ENCODE assay signal across 8 cellular contexts in the genomic region with DNA sequence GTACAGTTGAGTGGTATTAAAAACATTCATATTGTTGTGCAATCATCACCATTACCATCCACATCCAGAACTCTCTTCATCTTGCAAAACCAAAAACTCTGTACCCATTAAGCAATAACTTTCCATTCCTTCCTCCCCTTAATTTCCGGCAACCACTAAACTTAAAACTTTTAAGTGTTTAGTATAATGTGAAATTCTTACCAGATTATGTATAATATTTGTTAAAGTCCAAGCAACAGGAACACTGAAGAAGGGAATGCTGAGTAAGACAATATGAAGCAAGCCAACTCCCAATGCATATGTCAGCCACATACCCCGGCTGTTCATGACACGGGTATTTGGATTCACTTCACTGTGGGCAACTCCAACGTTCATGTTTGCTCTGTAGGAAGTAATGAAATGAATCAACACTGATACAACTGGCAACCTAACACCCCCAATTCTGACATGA. TPM values are rescaled to one million over a fixed set of nuclear protein-coding genes. Genes with fewer than 3 reads are reported as not detected.
DNase-seq lines count a peak whose midpoint lies in the region; ATAC-seq, FAIRE-seq and TF ChIP-seq lines count a peak whose summit lies in the region.

No MANE protein-coding gene starts in this region.

- H3K9ac ChIP-seq in HCT116 (ENCODE audit: low read length) = no peak overlapping the region
- H3K9ac ChIP-seq in iPS-18a (ENCODE audit: low read length) = no peak overlapping the region

- RAD21 ChIA-PET in HCT116 (lab: Charles Lee; ENCODE audit: low non-redundant PET in 1 of 2, low total read pairs in 2 of 2, uncharacterized antibody in 2 of 2, unreplicated experiment in 2 of 2) = no interaction called here

- DNase-seq in A549 (ENCODE audit: low read depth in 1 of 2, low spot score in 1 of 2) (no peak), HCT116 (ENCODE audit: low read depth, low spot score) (no peak), inferior parietal cortex (ENCODE audit: extremely low spot score) (no peak)
- DNase-seq in activated CD8-positive, alpha-beta T cell treated with anti-CD3 and anti-CD28 coated beads, Interleukin-2, amount 10 ng/mL, durations not matched to agents 7 days and 5 days = no peak

- ATAC-seq in A549 (no peak), HCT116 (no peak), GM18520 (IDR thresholded peaks at IDR 0.05; ENCODE audit: unreplicated experiment) (no peak), GM18868 (IDR thresholded peaks at IDR 0.05; ENCODE audit: unreplicated experiment) (no peak), GM21360 (IDR thresholded peaks at IDR 0.05; ENCODE audit: unreplicated experiment) (no peak)
- ATAC-seq in activated CD8-positive, alpha-beta T cell treated with anti-CD3 and anti-CD28 coated beads, Interleukin-2, amount 10 ng/mL, durations not matched to agents 7 days and 5 days = no peak

- peaks cover 41% of the 10 kb centered on the region for H3K4me1 Mint-ChIP-seq in activated CD8-positive, alpha-beta T cell treated with anti-CD3 and anti-CD28 coated beads, Interleukin-2, amount 10 ng/mL, durations not matched to agents 7 days and 5 days (ENCODE audit: low read depth)

- 50% methylated on average over 4 of the region's 4 CpGs for WGBS in A549 (ENCODE audit: missing lambda C conversion rate)

- peaks cover 87% of the 10 kb centered on the region for H3K79me2 ChIP-seq in HCT116 (ENCODE audit: insufficient read depth, low read length)

- FAIRE-seq in A549 (lab: Jason Lieb, UNC) = no peak

- H3K9me3 ChIP-seq in A549 (no peaks in the 10 kb centered on the region), HCT116 (ENCODE audit: control insufficient read depth in 1 of 2, insufficient read depth in 1 of 2, low read depth in 1 of 2, low read length in 2 of 2) (no peaks in the 10 kb centered on the region), iPS-18a (ENCODE audit: control insufficient read depth, low read depth, low read length) (no peaks in the 10 kb centered on the region)

- no peak overlapping the region for H3K27ac ChIP-seq in A549
- H3K27ac ChIP-seq in HCT116 (ENCODE audit: low read depth, low read length) = no peak overlapping the region
- H3K27ac ChIP-seq in iPS-18a (ENCODE audit: low read length) = no peak overlapping the region

- H3K27me3 ChIP-seq in HCT116 (ENCODE audit: insufficient read depth, low read length) (no peaks in the 10 kb centered on the region), iPS-18a (ENCODE audit: control insufficient read depth, insufficient read depth, low read length) (no peaks in the 10 kb centered on the region)

- TF ChIP-seq POLR2A in A549 (IDR thresholded peaks at IDR 0.05; ENCODE audit: low read length) = no peak
- no peak for TF ChIP-seq POLR2A in HCT116 (IDR thresholded peaks at IDR 0.05; ENCODE audit: borderline replicate concordance, extremely low read depth, insufficient read depth, insufficient read length)

- no peak for TF ChIP-seq EP300 in A549 (IDR thresholded peaks at IDR 0.05)

- TF ChIP-seq CTCF in A549 (IDR thresholded peaks at IDR 0.05) (no peak), HCT116 (IDR thresholded peaks at IDR 0.05 in 2 of 3, conservative IDR thresholded peaks at IDR 0.05 in 1 of 3; ENCODE audit: borderline replicate concordance in 1 of 3, insufficient read depth in 1 of 3, low read depth in 2 of 3, low read length in 2 of 3) (no peak)

- BruUV-seq in HCT116 (replicated peaks; lab: Mats Ljungman, UMichigan) = no TSS peak

- H3K27me3 Mint-ChIP-seq in activated CD8-positive, alpha-beta T cell treated with anti-CD3 and anti-CD28 coated beads, Interleukin-2, amount 10 ng/mL, durations not matched to agents 7 days and 5 days (ENCODE audit: low read depth) = no peaks in the 10 kb centered on the region

- 0 out of 2 replicates have a peak, but pooled peaks cover 2% of the 10 kb centered on the region for H3K9me2 ChIP-seq in HCT116 (ENCODE audit: insufficient read depth)

- no peaks in the 10 kb centered on the region for H3K9me3 Mint-ChIP-seq in activated CD8-positive, alpha-beta T cell treated with anti-CD3 and anti-CD28 coated beads, Interleukin-2, amount 10 ng/mL, durations not matched to agents 7 days and 5 days (ENCODE audit: insufficient read depth)

- POLR2A ChIA-PET in A549 (lab: Yijun Ruan, JAX) (no interaction called here), HCT116 (lab: Charles Lee) (no interaction called here)
- POLR2A ChIA-PET in activated CD8-positive, alpha-beta T cell treated with anti-CD3 and anti-CD28 coated beads, Interleukin-2, amount 10 ng/mL, durations not matched to agents 7 days and 5 days (lab: Charles Lee) = no interaction called here

- H3K4me1 ChIP-seq in A549 (peaks cover 12% of the 10 kb centered on the region; the same call in 2 of the 3 replicates), HCT116 (ENCODE audit: control insufficient read depth in 1 of 2, insufficient read depth in 2 of 2, low read length in 2 of 2) (peaks cover 5 to 16% of the 10 kb centered on the region in 2 experiments; a peak in 3 of 4 replicates), iPS-18a (ENCODE audit: control insufficient read depth, low read depth, low read length) (peaks cover 4% of the 10 kb centered on the region)

- H3K27ac Mint-ChIP-seq in activated CD8-positive, alpha-beta T cell treated with anti-CD3 and anti-CD28 coated beads, Interleukin-2, amount 10 ng/mL, durations not matched to agents 7 days and 5 days = peak overlapping the region; percentile 52

- no peaks in the 10 kb centered on the region for H4K20me1 ChIP-seq in HCT116 (ENCODE audit: insufficient read depth)

- CTCF ChIA-PET in A549 (lab: Yijun Ruan, JAX) (no interaction called here), HCT116 (lab: Charles Lee) (no interaction called here)
- CTCF ChIA-PET in activated CD8-positive, alpha-beta T cell treated with anti-CD3 and anti-CD28 coated beads, Interleukin-2, amount 10 ng/mL, durations not matched to agents 7 days and 5 days (lab: Charles Lee) = interaction anchor here (3.1 kb wide), 1 partner anchor 124 kb away, joined by 8 read pairs; no protein-coding TSS in a partner anchor

- peak overlapping the region; percentile 59 for H3K4me2 ChIP-seq in A549
- peak overlapping the region; percentile 93 for H3K4me2 ChIP-seq in HCT116 (ENCODE audit: low read length)

- no peak for TF ChIP-seq RAD21 in A549 (conservative IDR thresholded peaks at IDR 0.05 in 1 of 2, IDR thresholded peaks at IDR 0.05 in 1 of 2)
- TF ChIP-seq RAD21 in HCT116 (IDR thresholded peaks at IDR 0.05; ENCODE audit: low read depth) = no peak

- intact Hi-C loops in HCT116 (cut with micrococcal nuclease) = no loop called here

- peaks cover 59% of the 10 kb centered on the region for H3K36me3 Mint-ChIP-seq in activated CD8-positive, alpha-beta T cell treated with anti-CD3 and anti-CD28 coated beads, Interleukin-2, amount 10 ng/mL, durations not matched to agents 7 days and 5 days (ENCODE audit: low read depth)

- H3K4me3 ChIP-seq in A549 (peak overlapping the region; percentile 88; the same call in 2 of the 3 replicates), HCT116 (replicated peaks in 1 of 2; ENCODE audit: low read depth in 1 of 2, low read length in 2 of 2) (peak overlapping the region in 1 of 2 experiments; percentile 91; a peak in 1 of 4 replicates), iPS-18a (ENCODE audit: low read length) (peak overlapping the region; percentile 86)

- H3K4me3 Mint-ChIP-seq in activated CD8-positive, alpha-beta T cell treated with anti-CD3 and anti-CD28 coated beads, Interleukin-2, amount 10 ng/mL, durations not matched to agents 7 days and 5 days = peak overlapping the region; percentile 91

- H2AFZ ChIP-seq in HCT116 (ENCODE audit: low read depth, low read length, poor library complexity, severe bottlenecking) = no peak overlapping the region

- H3K36me3 ChIP-seq in HCT116 (ENCODE audit: control insufficient read depth in 1 of 2, insufficient read depth in 2 of 2, low read length in 2 of 2) (peaks cover 17% of the 10 kb centered on the region in 2 experiments; a peak in 3 of 4 replicates), iPS-18a (ENCODE audit: control insufficient read depth, low read depth, low read length) (peaks cover 44% of the 10 kb centered on the region)

TF ChIP-seq in A549, 52 proteins besides CTCF, POLR2A, EP300 and RAD21 (continues in another document):
- no peak for TF ChIP-seq MAZ (IDR thresholded peaks at IDR 0.05; ENCODE audit: borderline replicate concordance, low read depth, low read length)
- TF ChIP-seq NR3C1 (IDR thresholded peaks at IDR 0.05) = no peak

TF ChIP-seq in HCT116, 20 proteins besides CTCF, POLR2A, EP300 and RAD21 (continues in another document):
- TF ChIP-seq TCF7L2 (IDR thresholded peaks at IDR 0.05; ENCODE audit: borderline replicate concordance, extremely low read depth, insufficient read depth, insufficient read length) (no peak), SP1 (IDR thresholded peaks at IDR 0.05; ENCODE audit: low read depth) (no peak), ZNF274 (IDR thresholded peaks at IDR 0.05; ENCODE audit: low read depth, low read length) (no peak)

RNA-seq across cellular contexts. Expression of a gene that starts 1.9 kb away (rescaled TPM):
- 100 and 106 TPM in 2 replicates for polyA plus RNA-seq in A549 (2011; rRNA removed)
- 26.2 and 28.7 TPM in 2 replicates for polyA plus RNA-seq in A549 (2012; cell fraction: cytosol; rRNA removed)
- 35.2 and 53.2 TPM in 2 replicates for polyA plus RNA-seq in A549 (2012; cell fraction: nucleus; rRNA removed)
- polyA plus RNA-seq in A549 (2017; fragmentation: RNase III; extraction: RNeasy Plus Mini Kit Qiagen cat#74134 plus additional on column Dnase treatment) = 50.3 to 53.1 TPM (median 51.5 TPM) in 3 replicates
- 17.7 and 19.8 TPM in 2 replicates for polyA minus RNA-seq in A549 (2011; rRNA and poly(A)+ RNA removed)
- 32.7 TPM for total RNA-seq in HCT116 (2021; ENCODE audit: unreplicated experiment)
- 17.4 and 25.1 TPM in 2 replicates for polyA plus RNA-seq in HCT116 (2012)
- 10 to 100 TPM; 59.4 to 61.0 TPM for total RNA-seq in activated CD8-positive, alpha-beta T cell treated with anti-CD3 and anti-CD28 coated beads, Interleukin-2, amount 10 ng/mL, durations not matched to agents 7 days and 5 days

RNA-seq across cellular contexts. Expression of a gene that starts 2.0 kb away (rescaled TPM):
- polyA plus RNA-seq in A549 (2011; rRNA removed) (21.2 and 28.9 TPM in 2 replicates), A549 (2017; fragmentation: RNase III; extraction: RNeasy Plus Mini Kit Qiagen cat#74134 plus additional on column Dnase treatment) (15.3 to 16.1 TPM (median 15.9 TPM) in 3 replicates)
- 7.1 and 7.3 TPM in 2 replicates for polyA plus RNA-seq in A549 (2012; cell fraction: cytosol; rRNA removed)
- polyA plus RNA-seq in A549 (2012; cell fraction: nucleus; rRNA removed) = 7.3 and 8.1 TPM in 2 replicates
- 21.0 and 24.8 TPM in 2 replicates for polyA minus RNA-seq in A549 (2011; rRNA and poly(A)+ RNA removed)
- total RNA-seq in HCT116 (2021; ENCODE audit: unreplicated experiment) = 53.2 TPM
- 8.6 and 11.4 TPM in 2 replicates for polyA plus RNA-seq in HCT116 (2012)
- total RNA-seq in activated CD8-positive, alpha-beta T cell treated with anti-CD3 and anti-CD28 coated beads, Interleukin-2, amount 10 ng/mL, durations not matched to agents 7 days and 5 days = 10 to 100 TPM; 33.7 to 41.7 TPM

RNA-seq across cellular contexts. Expression of a gene that starts 19.7 kb away (rescaled TPM):
- polyA plus RNA-seq in A549 (2011; rRNA removed) (13.3 and 14.4 TPM in 2 replicates), A549 (2017; fragmentation: RNase III; extraction: RNeasy Plus Mini Kit Qiagen cat#74134 plus additional on column Dnase treatment) (8.2 to 9.0 TPM (median 8.6 TPM) in 3 replicates)
- polyA plus RNA-seq in A549 (2012; cell fraction: cytosol; rRNA removed) = 3.9 and 4.4 TPM in 2 replicates
- polyA plus RNA-seq in A549 (2012; cell fraction: nucleus; rRNA removed) = 2.7 and 4.0 TPM in 2 replicates
- polyA minus RNA-seq in A549 (2011; rRNA and poly(A)+ RNA removed) = 10.3 and 11.1 TPM in 2 replicates
- total RNA-seq in HCT116 (2021; ENCODE audit: unreplicated experiment) = 11.2 TPM
- 4.6 and 6.7 TPM in 2 replicates for polyA plus RNA-seq in HCT116 (2012)
- 1 to 10 TPM; 8.0 to 8.5 TPM for total RNA-seq in activated CD8-positive, alpha-beta T cell treated with anti-CD3 and anti-CD28 coated beads, Interleukin-2, amount 10 ng/mL, durations not matched to agents 7 days and 5 days
